8 cellular contexts compared by ENCODE assay signal in the genomic region with DNA sequence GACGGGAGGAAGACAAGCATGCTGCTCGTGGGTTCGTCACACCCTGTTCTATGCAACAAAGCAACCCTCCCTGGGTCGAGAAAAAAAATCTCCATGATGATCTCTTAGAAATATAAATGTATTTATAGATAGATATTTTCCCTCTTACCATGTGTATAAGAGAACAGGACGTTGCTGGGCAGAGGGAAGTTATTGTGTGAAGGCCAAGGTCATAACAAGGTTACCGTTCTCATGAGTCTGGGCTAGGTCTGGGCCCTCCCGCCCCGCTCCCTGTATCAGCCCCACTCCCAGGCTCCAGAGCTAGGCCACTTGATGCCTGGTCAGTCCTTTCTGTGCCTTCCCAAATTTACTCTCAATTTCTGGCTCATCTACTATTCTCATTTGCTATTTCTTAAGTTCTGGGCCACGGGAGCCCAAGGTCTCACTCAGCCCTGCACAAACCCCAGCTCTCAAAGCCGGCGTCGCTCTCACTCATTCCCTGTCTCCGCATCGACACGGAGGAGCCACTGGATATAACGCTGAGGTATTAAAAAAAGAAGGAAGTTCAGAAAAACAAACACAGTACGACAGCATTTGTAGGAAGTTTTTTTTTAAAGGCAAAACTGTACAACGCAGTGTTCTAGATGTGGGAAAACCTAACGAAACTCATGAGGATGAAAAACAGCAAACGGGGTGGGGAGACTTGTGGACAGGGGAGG.
A peak's percentile ranks its signal among the peaks of the same experiment; 100 is the strongest.
DNase-seq lines count a peak whose midpoint lies in the region; TF ChIP-seq lines count a peak whose summit lies in the region.

No MANE protein-coding gene starts in this region.

- H3K27me3 ChIP-seq in BE2C: no peaks in the 10 kb centered on the region

- peaks cover 21% of the 10 kb centered on the region for H3K4me1 Mint-ChIP-seq in activated naive CD4-positive, alpha-beta T cell treated with anti-CD3 and anti-CD28 coated beads, Interleukin-2, amount 10 ng/mL, durations not matched to agents 7 days and 5 days
- H3K4me1 Mint-ChIP-seq in activated CD4-positive, alpha-beta T cell treated with anti-CD3 and anti-CD28 coated beads, Interleukin-2, amount 10 ng/mL, durations not matched to agents 7 days and 5 days: peaks cover 14% of the 10 kb centered on the region

- H3K4me3 ChIP-seq in fibroblast of villous mesenchyme (ENCODE audit: low read depth, low read length): peak overlapping the region; percentile 32
- H3K4me3 ChIP-seq in BE2C (ENCODE audit: low read depth, low read length): no peak overlapping the region

- CTCF ChIA-PET in activated naive CD4-positive, alpha-beta T cell treated with anti-CD3 and anti-CD28 coated beads, Interleukin-2, amount 10 ng/mL, durations not matched to agents 7 days and 5 days (lab: Charles Lee): no interaction called here
- CTCF ChIA-PET in activated CD4-positive, alpha-beta T cell treated with anti-CD3 and anti-CD28 coated beads, Interleukin-2, amount 10 ng/mL, durations not matched to agents 7 days and 5 days (lab: Charles Lee): no interaction called here

- H3K27me3 Mint-ChIP-seq in activated naive CD4-positive, alpha-beta T cell treated with anti-CD3 and anti-CD28 coated beads, Interleukin-2, amount 10 ng/mL, durations not matched to agents 7 days and 5 days: peaks cover 22% of the 10 kb centered on the region
- peaks cover 20% of the 10 kb centered on the region for H3K27me3 Mint-ChIP-seq in activated CD4-positive, alpha-beta T cell treated with anti-CD3 and anti-CD28 coated beads, Interleukin-2, amount 10 ng/mL, durations not matched to agents 7 days and 5 days

- H3K9me3 ChIP-seq in BE2C: no peaks in the 10 kb centered on the region

- H3K36me3 ChIP-seq in BE2C: no peaks in the 10 kb centered on the region

- no peaks in the 10 kb centered on the region for H3K4me1 ChIP-seq in BE2C

- H3K27ac Mint-ChIP-seq in activated naive CD4-positive, alpha-beta T cell treated with anti-CD3 and anti-CD28 coated beads, Interleukin-2, amount 10 ng/mL, durations not matched to agents 7 days and 5 days: peak overlapping the region; percentile 86
- peak overlapping the region; percentile 74 for H3K27ac Mint-ChIP-seq in activated CD4-positive, alpha-beta T cell treated with anti-CD3 and anti-CD28 coated beads, Interleukin-2, amount 10 ng/mL, durations not matched to agents 7 days and 5 days

- peak overlapping the region; percentile 75 for H3K4me3 Mint-ChIP-seq in activated naive CD4-positive, alpha-beta T cell treated with anti-CD3 and anti-CD28 coated beads, Interleukin-2, amount 10 ng/mL, durations not matched to agents 7 days and 5 days
- peak overlapping the region; percentile 58 for H3K4me3 Mint-ChIP-seq in activated CD4-positive, alpha-beta T cell treated with anti-CD3 and anti-CD28 coated beads, Interleukin-2, amount 10 ng/mL, durations not matched to agents 7 days and 5 days

- DNase-seq in activated naive CD4-positive, alpha-beta T cell treated with anti-CD3 and anti-CD28 coated beads, Interleukin-2, amount 10 ng/mL, durations not matched to agents 7 days and 5 days: peak; percentile 34
- DNase-seq in activated naive CD4-positive, alpha-beta T cell treated with Interleukin-2 at 50 U/mL for 16 hours: no peak
- no peak for DNase-seq in activated CD4-positive, alpha-beta T cell treated with anti-CD3 and anti-CD28 coated beads, Interleukin-2, amount 10 ng/mL, durations not matched to agents 7 days and 5 days
- DNase-seq in fibroblast of villous mesenchyme (ENCODE audit: low read depth) (peak; percentile 52), pons (ENCODE audit: low spot score) (peak; percentile 80), BE2C (no peak), cerebellum (ENCODE audit: low spot score) (no peak), dedifferentiated amniotic fluid mesenchymal stem cell (ENCODE audit: extremely low spot score) (no peak)

- H3K9me3 Mint-ChIP-seq in activated naive CD4-positive, alpha-beta T cell treated with anti-CD3 and anti-CD28 coated beads, Interleukin-2, amount 10 ng/mL, durations not matched to agents 7 days and 5 days: no peaks in the 10 kb centered on the region
- H3K9me3 Mint-ChIP-seq in activated CD4-positive, alpha-beta T cell treated with anti-CD3 and anti-CD28 coated beads, Interleukin-2, amount 10 ng/mL, durations not matched to agents 7 days and 5 days: no peaks in the 10 kb centered on the region

- TF ChIP-seq CTCF in fibroblast of villous mesenchyme (IDR thresholded peaks at IDR 0.05; ENCODE audit: insufficient read depth, low read depth, low read length) (no peak), BE2C (IDR thresholded peaks at IDR 0.05; ENCODE audit: low read depth, low read length) (no peak)

- H3K36me3 Mint-ChIP-seq in activated naive CD4-positive, alpha-beta T cell treated with anti-CD3 and anti-CD28 coated beads, Interleukin-2, amount 10 ng/mL, durations not matched to agents 7 days and 5 days: no peaks in the 10 kb centered on the region
- H3K36me3 Mint-ChIP-seq in activated CD4-positive, alpha-beta T cell treated with anti-CD3 and anti-CD28 coated beads, Interleukin-2, amount 10 ng/mL, durations not matched to agents 7 days and 5 days (ENCODE audit: low read depth): no peaks in the 10 kb centered on the region

- POLR2A ChIA-PET in activated CD4-positive, alpha-beta T cell treated with anti-CD3 and anti-CD28 coated beads, Interleukin-2, amount 10 ng/mL, durations not matched to agents 7 days and 5 days (lab: Charles Lee): no interaction called here

Comparison
In these comparisons a context has a peak if more than half of its experiments do, and no peak if none do; other contexts are left out.
1. DNase-seq: peak in activated naive CD4-positive, alpha-beta T cell treated with anti-CD3 and anti-CD28 coated beads, Interleukin-2, amount 10 ng/mL, durations not matched to agents 7 days and 5 days (single experiment), fibroblast of villous mesenchyme (single experiment) and pons (single experiment); none in activated naive CD4-positive, alpha-beta T cell treated with Interleukin-2 at 50 U/mL for 16 hours (single experiment), activated CD4-positive, alpha-beta T cell treated with anti-CD3 and anti-CD28 coated beads, Interleukin-2, amount 10 ng/mL, durations not matched to agents 7 days and 5 days (single experiment), BE2C (single experiment), cerebellum (single experiment) and dedifferentiated amniotic fluid mesenchymal stem cell (single experiment).